In the genomic region with DNA sequence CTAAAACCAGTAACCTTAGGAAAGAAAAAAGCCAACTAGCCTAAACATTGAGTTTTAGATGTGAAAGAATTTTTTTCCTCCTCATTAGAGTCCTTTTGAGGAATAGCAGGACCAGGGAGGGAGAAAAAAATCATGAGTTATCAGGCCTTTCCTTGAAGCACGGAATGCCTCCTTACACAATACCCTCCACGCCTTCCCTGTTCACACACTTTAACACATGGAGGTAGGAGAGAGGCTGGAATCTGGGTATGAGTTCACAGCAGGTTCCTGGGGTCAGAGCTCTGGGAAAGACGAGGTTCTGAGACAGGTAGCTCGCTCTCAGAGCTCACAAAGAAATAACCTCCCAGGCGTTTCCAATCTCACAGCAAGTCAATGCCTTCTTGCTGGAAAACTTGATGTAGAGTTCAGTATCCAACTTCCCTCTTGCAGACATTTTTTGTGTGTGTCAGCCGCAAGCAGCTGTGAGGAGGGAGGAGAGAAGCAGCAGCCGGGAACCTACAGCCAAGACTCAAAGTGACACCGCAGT, we compare ENCODE assay signal across 8 cellular contexts. TPM values are rescaled to one million over a fixed set of nuclear protein-coding genes. Genes with fewer than 3 reads are reported as not detected.
DNase-seq lines count a peak whose midpoint lies in the region; ATAC-seq, FAIRE-seq and TF ChIP-seq lines count a peak whose summit lies in the region.

No MANE protein-coding gene starts in this region.

- CTCF ChIA-PET in T-cell (lab: Charles Lee): interaction anchor here (0.6 to 1.5 kb wide), 8 partner anchors 35 to 408 kb away, joined by 3 to 4 read pairs (median 3); a partner anchor contains a TSS

- peak overlapping the region; percentile 60 for H4K12ac ChIP-seq in trophoblast cell (ENCODE audit: low read depth, low read length)

- H3K14ac ChIP-seq in trophoblast cell (ENCODE audit: low read length): peak overlapping the region; percentile 62

- peaks cover 33% of the 10 kb centered on the region for H3K36me3 Mint-ChIP-seq in T-cell

- H3K4ac ChIP-seq in trophoblast cell (ENCODE audit: low read depth, low read length): peak overlapping the region; percentile 16

- peak overlapping the region; percentile 36 for H3K18ac ChIP-seq in trophoblast cell (ENCODE audit: low read length)

- H4K8ac ChIP-seq in trophoblast cell (ENCODE audit: low read depth, low read length): peak overlapping the region; percentile 88

- H2AFZ ChIP-seq in trophoblast cell (ENCODE audit: insufficient read depth, low read length, poor library complexity): peak overlapping the region; percentile 94

- TF ChIP-seq CTCF in fibroblast of pulmonary artery (IDR thresholded peaks at IDR 0.05; ENCODE audit: low read length, missing control alignments): no peak

- H3K79me2 ChIP-seq in trophoblast cell (ENCODE audit: control insufficient read depth, insufficient read depth, low read length, poor library complexity): peaks cover 8% of the 10 kb centered on the region

- POLR2A ChIA-PET in T-cell (lab: Charles Lee): interaction anchor here (0.6 to 1.1 kb wide), 6 partner anchors 88 to 448 kb away, joined by 3 to 7 read pairs (median 5); a partner anchor contains a TSS

- no peak overlapping the region for H2BK5ac ChIP-seq in trophoblast cell (ENCODE audit: low read depth, low read length, poor library complexity)

- no peaks in the 10 kb centered on the region for H3K27me3 Mint-ChIP-seq in T-cell

- H3K4me1 ChIP-seq in BLaER1 (peaks cover 14% of the 10 kb centered on the region), trophoblast cell (ENCODE audit: control insufficient read depth in 1 of 2, insufficient read depth in 2 of 2, low read length in 2 of 2) (no peaks in the 10 kb centered on the region)

- H3K27ac Mint-ChIP-seq in T-cell: peak overlapping the region; percentile 92 to 93

- H2BK120ac ChIP-seq in trophoblast cell (ENCODE audit: insufficient read depth, low read length, poor library complexity): no peak overlapping the region

- peak; percentile 45 for FAIRE-seq in H54 (lab: Jason Lieb, UNC)

- ATAC-seq in T-cell (replicated peaks in 1 of 4) (peak in 1 of 4 experiments; percentile 2), HG02588 (IDR thresholded peaks at IDR 0.05; ENCODE audit: unreplicated experiment) (no peak), GM18909 (IDR thresholded peaks at IDR 0.05; ENCODE audit: poor library complexity, unreplicated experiment) (no peak)

- H3K4me3 Mint-ChIP-seq in T-cell: peak overlapping the region; percentile 89 to 93 (median 90)

- peaks cover 0 to 21% (median 15%) of the 10 kb centered on the region in 3 donors for H3K9me3 Mint-ChIP-seq in T-cell

- H3K9ac ChIP-seq in BLaER1 (peak overlapping the region; percentile 87), trophoblast cell (ENCODE audit: low read length) (no peak overlapping the region)

- peaks cover 31 to 46% (median 45%) of the 10 kb centered on the region in 3 donors for H3K4me1 Mint-ChIP-seq in T-cell

- H3K79me1 ChIP-seq in trophoblast cell (ENCODE audit: low read length): peaks cover 8% of the 10 kb centered on the region

- TF ChIP-seq POLR2A in H54 (IDR thresholded peaks at IDR 0.05; ENCODE audit: low read depth, low read length): no peak

- peaks cover 63% of the 10 kb centered on the region for H3K9me3 ChIP-seq in BLaER1
- H3K9me3 ChIP-seq in trophoblast cell (ENCODE audit: insufficient read depth, low read depth, low read length): no peaks in the 10 kb centered on the region

- no peak overlapping the region for H2BK12ac ChIP-seq in trophoblast cell (ENCODE audit: low read length)

- no CpG with 5 or more reads among the region's 8 CpGs for WGBS in trophoblast cell (ENCODE audit: extremely low coverage, insufficient coverage, insufficient read length)

- H3K4me2 ChIP-seq in BLaER1 (peak overlapping the region; percentile 76), trophoblast cell (ENCODE audit: low read length) (peak overlapping the region; percentile 81)

- no peak overlapping the region for H3K23ac ChIP-seq in trophoblast cell (ENCODE audit: low read length)

- H2AK5ac ChIP-seq in trophoblast cell (ENCODE audit: low read length): no peak overlapping the region

- H3K36me3 ChIP-seq in BLaER1: peaks cover 24% of the 10 kb centered on the region
- no peaks in the 10 kb centered on the region for H3K36me3 ChIP-seq in trophoblast cell (ENCODE audit: control insufficient read depth in 1 of 2, insufficient read depth in 2 of 2, low read length in 2 of 2)

- H3K27ac ChIP-seq in BLaER1 (peak overlapping the region; percentile 77), trophoblast cell (ENCODE audit: low read depth, low read length) (no peak overlapping the region)

- H4K91ac ChIP-seq in trophoblast cell (ENCODE audit: low read depth, low read length): peak overlapping the region; percentile 36

- no peaks in the 10 kb centered on the region for H4K20me1 ChIP-seq in BLaER1

- H3K27me3 ChIP-seq in BLaER1: no peaks in the 10 kb centered on the region
- no peaks in the 10 kb centered on the region for H3K27me3 ChIP-seq in trophoblast cell (ENCODE audit: insufficient read depth, low read length)

- peak overlapping the region; percentile 77 for H3K4me3 ChIP-seq in BLaER1
- peak overlapping the region; percentile 85 for H3K4me3 ChIP-seq in fibroblast of pulmonary artery (replicated peaks; ENCODE audit: low read depth, low read length)
- peak overlapping the region; percentile 84 for H3K4me3 ChIP-seq in trophoblast cell (ENCODE audit: low read depth, low read length)

- DNase-seq in H54 (ENCODE audit: insufficient read length, low spot score) (no peak), T-cell (peak in 1 of 34 experiments; percentile 89), fibroblast of pulmonary artery (ENCODE audit: low read depth) (peak; percentile 39), trophoblast cell (peak; percentile 55 to 66), putamen (ENCODE audit: low spot score) (no peak)

RNA-seq across cellular contexts. Expression of a gene that starts 0.7 kb away (rescaled TPM):
- 10 to 100 TPM; 18.6 to 24.8 (median 23.8) TPM for total RNA-seq in T-cell
- polyA plus RNA-seq in trophoblast cell (2013): 2.5 and 3.8 TPM in 2 replicates

RNA-seq across cellular contexts. Expression of a gene that starts 59.1 kb away (rescaled TPM):
- total RNA-seq in T-cell: 10 to 100 TPM in 2 of 5 donors, 1 to 10 TPM in 3; 5.3 to 14.7 (median 8.6) TPM
- polyA plus RNA-seq in trophoblast cell (2013): 3.3 and 3.5 TPM in 2 replicates

Comparison
In these comparisons a context has a peak if more than half of its experiments do, and no peak if none do; other contexts are left out.
1. DNase-seq: peak in fibroblast of pulmonary artery (single experiment) and trophoblast cell (2 of 2); none in H54 (single experiment) and putamen (single experiment).
2. Peak in every context shown above with its lines, with median percentiles within 50 percentile points of each other: H3K4me3 ChIP-seq.